Comparison of ENCODE assay signal across 28 cellular contexts in genomic region chr4:10462876-10463275, GRCh38.
"Had no signal": no experiment of that assay in that cellular context is flagged by ENCODE, and none has a peak within 500 bp of the region (broad histone marks: within the 10 kb centered on the region; RNA-seq: fewer than 3 reads in every experiment).

No MANE protein-coding gene starts in this region.

- H3K9me3 ChIP-seq: left ventricle myocardium inferior, mucosa of descending colon, neutrophil, ovary, right atrium auricular region, right lobe of liver, testis, thyroid gland, transverse colon, upper lobe of right lung had no signal

- ATAC-seq: mucosa of descending colon; naive thymus-derived CD8-positive, alpha-beta T cell; right lobe of liver; stimulated activated naive B cell treated with anti-CD40 and anti-IgM and Interleukin-4, amounts not matched to agents 10 μg/mL and 1 μg/mL and 100 μg/mL, for 72 hours; stimulated activated naive CD8-positive, alpha-beta T cell treated with anti-CD3 and anti-CD28 coated beads, Interleukin-15, Interleukin-2, amounts not matched to agents 100 U/mL and 50 U/mL, for 24 hours; upper lobe of right lung had no signal

- H3K4me1 ChIP-seq: neural progenitor cell, right lobe of liver, testis, upper lobe of right lung had no signal

- H3K27ac Mint-ChIP-seq: mesothelial cell of epicardium; naive thymus-derived CD8-positive, alpha-beta T cell; nephron; neural progenitor cell; progenitor cell of endocrine pancreas; stimulated activated naive B cell treated with anti-CD40 and anti-IgM and Interleukin-4, amounts not matched to agents 10 μg/mL and 1 μg/mL and 100 μg/mL, for 72 hours had no signal

- DNase-seq: hypothalamus; islet precursor cell; left ventricle myocardium inferior; mesendoderm; mucosa of descending colon; naive thymus-derived CD8-positive, alpha-beta T cell; occipital lobe; ovary; right lobe of liver; stimulated activated CD4-positive, alpha-beta T cell treated with anti-CD3 and anti-CD28 coated beads, Interleukin-12 subunit alpha, Interleukin-12 subunit beta, amount 100 ng/mL, for 4 hours; stimulated activated CD4-positive, alpha-beta T cell treated with anti-CD3 and anti-CD28 coated beads, Interleukin-15, amount 100 ng/mL, for 24 hours; stimulated activated CD4-positive, alpha-beta T cell treated with anti-CD3 and anti-CD28 coated beads, Interleukin-2, amount 100 ng/mL, for 24 hours; stimulated activated CD4-positive, alpha-beta T cell treated with anti-CD3 and anti-CD28 coated beads, Interleukin-4, amount 100 ng/mL, for 1 hour; stimulated activated naive B cell treated with anti-CD40 and anti-IgM and Interleukin-4, amounts not matched to agents 10 μg/mL and 1 μg/mL and 100 μg/mL, for 72 hours; stimulated activated naive CD8-positive, alpha-beta T cell treated with anti-CD3 and anti-CD28 coated beads, Interleukin-15, Interleukin-2, amounts not matched to agents 100 U/mL and 50 U/mL, for 24 hours; stomach; testis; thyroid gland; transverse colon; upper lobe of right lung had no signal

- H3K4me3 ChIP-seq: left ventricle myocardium inferior, lung, mucosa of descending colon, neural progenitor cell, ovary, right atrium auricular region, right lobe of liver, skin epidermis, stomach, thyroid gland, transverse colon, upper lobe of right lung had no signal

- H3K27me3 ChIP-seq: ovary, testis, thyroid gland had no signal

- H3K27ac ChIP-seq: left ventricle myocardium inferior, neural progenitor cell, neutrophil, ovary, right atrium auricular region, right lobe of liver, skin epidermis, stomach, testis, thyroid gland, transverse colon, upper lobe of right lung had no signal

- H3K36me3 ChIP-seq: left ventricle myocardium inferior, neural progenitor cell, neutrophil, ovary, right atrium auricular region, right lobe of liver, stomach, thyroid gland, transverse colon, upper lobe of right lung had no signal

- H3K36me3 Mint-ChIP-seq: mesothelial cell of epicardium; neural progenitor cell; stimulated activated naive B cell treated with anti-CD40 and anti-IgM and Interleukin-4, amounts not matched to agents 10 μg/mL and 1 μg/mL and 100 μg/mL, for 72 hours had no signal

- H3K4me1 Mint-ChIP-seq: mesothelial cell of epicardium, nephron had no signal
